In the genomic region with DNA sequence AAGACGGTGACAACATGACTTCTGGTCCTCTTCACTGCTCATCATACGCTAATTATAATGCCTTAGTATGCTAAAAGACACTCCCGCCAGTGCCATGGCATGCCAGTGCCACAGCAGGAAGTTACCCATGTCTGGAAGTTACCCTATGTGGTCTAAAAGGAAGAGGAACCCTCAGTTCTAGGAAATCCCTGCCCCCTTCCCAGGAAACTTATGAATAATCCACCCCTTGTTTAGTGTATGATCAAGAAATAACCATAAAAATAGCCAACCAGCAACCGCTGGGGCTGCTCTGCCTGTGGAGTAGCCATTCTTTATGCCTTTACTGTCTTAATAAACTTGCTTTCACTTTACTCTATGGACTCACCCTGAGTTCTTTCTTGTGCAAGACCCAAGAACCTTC, we compare ENCODE assay signal across 16 cellular contexts. TPM values are rescaled to one million over a fixed set of nuclear protein-coding genes. Genes with fewer than 3 reads are reported as not detected.
DNase-seq lines count a peak whose midpoint lies in the region; ATAC-seq and TF ChIP-seq lines count a peak whose summit lies in the region.
"Had no signal": no experiment of that assay in that cellular context is flagged by ENCODE, and none has a peak within 500 bp of the region (broad histone marks: within the 10 kb centered on the region; RNA-seq: fewer than 3 reads in every experiment).

No MANE protein-coding gene starts in this region.

- H3K9me3 ChIP-seq in spleen, result no peaks in the 10 kb centered on the region
- H3K9me3 ChIP-seq in H9 (ENCODE audit: control insufficient read depth, low read depth, low read length), result no peaks in the 10 kb centered on the region
- H3K9me3 ChIP-seq: thyroid gland had no signal

- no peak overlapping the region for H4K91ac ChIP-seq in H9 (ENCODE audit: insufficient read length, low read depth, low read length)

- no peaks in the 10 kb centered on the region for H3K23me2 ChIP-seq in H9 (ENCODE audit: insufficient read length, low read depth, low read length, poor library complexity, severe bottlenecking)

- no peak overlapping the region for H3T11ph ChIP-seq in H9 (ENCODE audit: low read length)

- H4K8ac ChIP-seq in H9 (replicated peaks; ENCODE audit: insufficient read length, low read depth, low read length), result no peak overlapping the region

- peak overlapping the region; percentile 43 for H3K4me3 Mint-ChIP-seq in T-helper 2 cell treated with Interferon-gamma antibody and Interleukin-4, amounts not matched to agents 5 μg/mL and 100 μg/mL, for 36 hours
- peak overlapping the region; percentile 25 for H3K4me3 Mint-ChIP-seq in activated naive CD8-positive, alpha-beta T cell treated with anti-CD3 and anti-CD28 coated beads, Interleukin-2, amount 50 U/mL, for 24 hours
- H3K4me3 Mint-ChIP-seq in H9, result peak overlapping the region in 1 of 2 experiments; percentile 30; a peak in 1 of 5 replicates
- H3K4me3 Mint-ChIP-seq: brain had no signal

- no peaks in the 10 kb centered on the region for H3K79me2 ChIP-seq in H9 (ENCODE audit: insufficient read depth, low read length)

- H3K79me1 ChIP-seq in H9 (ENCODE audit: insufficient read depth, low read depth, low read length, poor library complexity, severe bottlenecking), result no peaks in the 10 kb centered on the region

- H3K56ac ChIP-seq in H9 (ENCODE audit: insufficient read length, low read depth, low read length), result no peak overlapping the region

- ATAC-seq in activated naive CD8-positive, alpha-beta T cell treated with anti-CD3 and anti-CD28 coated beads, Interleukin-2, amount 50 U/mL, for 24 hours, result peak; percentile 52
- ATAC-seq in GM18517 (IDR thresholded peaks at IDR 0.05; ENCODE audit: unreplicated experiment), result no peak

- H2BK12ac ChIP-seq in H9 (ENCODE audit: insufficient read length, low read depth, low read length), result no peak overlapping the region

- peak overlapping the region in 1 of 8 donors; percentile 7 for H3K4me3 ChIP-seq in spleen
- H3K4me3 ChIP-seq: dorsolateral prefrontal cortex, thyroid gland had no signal

- H3K4me1 ChIP-seq in spleen (peaks cover 4 to 23% (median 11%) of the 10 kb centered on the region in 6 donors), H9 (ENCODE audit: insufficient read depth, low read length) (peaks cover 16% of the 10 kb centered on the region; the same call in 1 of the 2 replicates)
- H3K4me1 ChIP-seq: thyroid gland had no signal

- no peak overlapping the region for H2BK20ac ChIP-seq in H9 (ENCODE audit: low read depth, low read length, poor library complexity, severe bottlenecking)

- H3K4me2 ChIP-seq in H9 (ENCODE audit: insufficient read depth, insufficient read length, low read length), result no peak overlapping the region

- no peak overlapping the region for H2BK5ac ChIP-seq in H9 (ENCODE audit: insufficient read length, low read length)

- H3K4me1 Mint-ChIP-seq in T-helper 2 cell treated with Interferon-gamma antibody and Interleukin-4, amounts not matched to agents 5 μg/mL and 100 μg/mL, for 36 hours (ENCODE audit: low read depth), result peaks cover 14% of the 10 kb centered on the region
- H3K4me1 Mint-ChIP-seq in activated naive CD8-positive, alpha-beta T cell treated with anti-CD3 and anti-CD28 coated beads, Interleukin-2, amount 50 U/mL, for 24 hours, result peaks cover 13% of the 10 kb centered on the region
- peaks cover 62 to 76% of the 10 kb centered on the region in 2 experiments for H3K4me1 Mint-ChIP-seq in H9

- H3K27ac Mint-ChIP-seq in T-helper 2 cell treated with Interferon-gamma antibody and Interleukin-4, amounts not matched to agents 5 μg/mL and 100 μg/mL, for 36 hours, result peak overlapping the region; percentile 67
- peak overlapping the region; percentile 77 for H3K27ac Mint-ChIP-seq in activated naive CD8-positive, alpha-beta T cell treated with anti-CD3 and anti-CD28 coated beads, Interleukin-2, amount 50 U/mL, for 24 hours
- no peak overlapping the region for H3K27ac Mint-ChIP-seq in H9
- H3K27ac Mint-ChIP-seq: brain had no signal

- intact Hi-C loops in spleen (cut with DNase I; ENCODE audit: low total_unique reads), result loop anchor here (10.0 kb wide), 1 partner anchor 64 kb away; no protein-coding TSS in a partner anchor

- peak; percentile 54 for DNase-seq in activated CD8-positive, alpha-beta memory T cell treated with anti-CD3 and anti-CD28 coated beads for 24 hours
- no peak for DNase-seq in activated CD8-positive, alpha-beta memory T cell treated with anti-CD3 and anti-CD28 coated beads, Interleukin-2, amount 50 U/mL, for 4 hours
- DNase-seq in T-helper 2 cell treated with Interferon-gamma antibody and Interleukin-4, amounts not matched to agents 5 μg/mL and 100 μg/mL, for 36 hours (ENCODE audit: low spot score), result no peak
- DNase-seq in activated naive CD8-positive, alpha-beta T cell treated with anti-CD3 and anti-CD28 coated beads, Interleukin-2, amount 50 U/mL, for 24 hours, result no peak
- DNase-seq in spleen (no peak), H9 (no peak), SHP77 (lab: John Stamatoyannopoulos, UW) (no peak)
- DNase-seq: dorsolateral prefrontal cortex, hypothalamus, NCI-H146, NCI-H446, thyroid gland had no signal

- H3K18ac ChIP-seq in H9 (ENCODE audit: insufficient read length, low read depth, low read length), result no peak overlapping the region

- no peak for TF ChIP-seq CTCF in spleen (IDR thresholded peaks at IDR 0.05 in 8 of 11, conservative IDR thresholded peaks at IDR 0.05 in 3 of 11)
- no peak for TF ChIP-seq CTCF in H9 (conservative IDR thresholded peaks at IDR 0.05)

- H4K20me1 ChIP-seq in H9 (ENCODE audit: control insufficient read depth, insufficient read depth, insufficient read length), result no peaks in the 10 kb centered on the region

- WGBS in spleen, 5 donors, result 50 to 74% (median 59%) methylated on average over 4 of the region's 4 CpGs
- WGBS in H9 (ENCODE audit: extremely low coverage, insufficient read length, low lambda C conversion rate), result no CpG with 5 or more reads among the region's 4 CpGs

- peaks cover 4% of the 10 kb centered on the region for H3K36me3 Mint-ChIP-seq in T-helper 2 cell treated with Interferon-gamma antibody and Interleukin-4, amounts not matched to agents 5 μg/mL and 100 μg/mL, for 36 hours (ENCODE audit: low read depth)
- peaks cover 3% of the 10 kb centered on the region for H3K36me3 Mint-ChIP-seq in activated naive CD8-positive, alpha-beta T cell treated with anti-CD3 and anti-CD28 coated beads, Interleukin-2, amount 50 U/mL, for 24 hours (ENCODE audit: low read depth)
- H3K36me3 Mint-ChIP-seq in H9 (ENCODE audit: insufficient read depth in 1 of 3, low read depth in 3 of 3), result peaks cover 8 to 9% (median 9%) of the 10 kb centered on the region in 3 experiments

- peaks cover 4% of the 10 kb centered on the region for H3K9me3 Mint-ChIP-seq in T-helper 2 cell treated with Interferon-gamma antibody and Interleukin-4, amounts not matched to agents 5 μg/mL and 100 μg/mL, for 36 hours
- peaks cover 7% of the 10 kb centered on the region for H3K9me3 Mint-ChIP-seq in activated naive CD8-positive, alpha-beta T cell treated with anti-CD3 and anti-CD28 coated beads, Interleukin-2, amount 50 U/mL, for 24 hours
- H3K9me3 Mint-ChIP-seq in H9, result peaks cover 8 to 13% of the 10 kb centered on the region in 2 experiments

- no peak overlapping the region for H3K14ac ChIP-seq in H9 (ENCODE audit: insufficient read depth, low read length)

- no peak overlapping the region for H2AK5ac ChIP-seq in H9 (ENCODE audit: insufficient read length, low read length)

- no peaks in the 10 kb centered on the region for H3K36me3 ChIP-seq in spleen
- H3K36me3 ChIP-seq: thyroid gland had no signal

- no peak overlapping the region for H2BK15ac ChIP-seq in H9 (ENCODE audit: low read depth, low read length)

- H3K27me3 ChIP-seq in spleen (replicated peaks in 1 of 7), result no peaks in the 10 kb centered on the region
- H3K27me3 ChIP-seq in H9 (ENCODE audit: insufficient read depth, low read length), result no peaks in the 10 kb centered on the region
- H3K27me3 ChIP-seq: dorsolateral prefrontal cortex, thyroid gland had no signal

- H3K27ac ChIP-seq in spleen (peak overlapping the region in 6 of 8 donors; percentile 7 to 70 (median 43)), H9 (ENCODE audit: insufficient read length, low read depth, low read length) (no peak overlapping the region)
- H3K27ac ChIP-seq: dorsolateral prefrontal cortex, thyroid gland, VCaP had no signal

- H3K9ac ChIP-seq in H9 (ENCODE audit: extremely low read depth, insufficient read length, low read length), result no peak overlapping the region

- H3K4ac ChIP-seq in H9 (ENCODE audit: low read depth, low read length), result no peak overlapping the region

- peaks cover 1% of the 10 kb centered on the region for H3K27me3 Mint-ChIP-seq in T-helper 2 cell treated with Interferon-gamma antibody and Interleukin-4, amounts not matched to agents 5 μg/mL and 100 μg/mL, for 36 hours (ENCODE audit: low read depth)
- peaks cover 2% of the 10 kb centered on the region for H3K27me3 Mint-ChIP-seq in activated naive CD8-positive, alpha-beta T cell treated with anti-CD3 and anti-CD28 coated beads, Interleukin-2, amount 50 U/mL, for 24 hours
- H3K27me3 Mint-ChIP-seq in H9 (ENCODE audit: low read depth), result peaks cover 6% of the 10 kb centered on the region

- TF ChIP-seq POLR2A in spleen (IDR thresholded peaks at IDR 0.05), result no peak

- no peak overlapping the region for H2AFZ ChIP-seq in H9 (ENCODE audit: low read length)

- H4K5ac ChIP-seq in H9 (ENCODE audit: insufficient read length, low read depth, low read length), result no peak overlapping the region

- H2BK120ac ChIP-seq in H9 (ENCODE audit: low read depth, low read length, poor library complexity, severe bottlenecking), result no peak overlapping the region

- H3K23ac ChIP-seq in H9 (ENCODE audit: insufficient read length, low read depth, low read length), result no peak overlapping the region

RNA-seq across cellular contexts. Expression of gene SERPINB9, which starts 15.8 kb away (rescaled TPM):
- total RNA-seq in spleen (10 to 100 TPM; 43.0 to 75.7 (median 55.4) TPM), H9 (2021) (382 and 390 TPM in 2 replicates)
- polyA plus RNA-seq in spleen, result 10 to 100 TPM; 16.2 to 22.4 (median 17.0) TPM
- total RNA-seq: SK-MEL-5 had no signal

RNA-seq across cellular contexts. Expression of gene SERPINB6, which starts 52.4 kb away (rescaled TPM):
- total RNA-seq in spleen (100 to 1,000 TPM; 145 to 222 (median 188) TPM), H9 (2021) (39.0 and 40.6 TPM in 2 replicates)
- polyA plus RNA-seq in spleen, result 100 to 1,000 TPM; 111 to 256 (median 193) TPM

Comparison
In these comparisons a context has a peak if more than half of its experiments do, and no peak if none do; other contexts are left out.
1. H3K27ac Mint-ChIP-seq: peak in T-helper 2 cell treated with Interferon-gamma antibody and Interleukin-4, amounts not matched to agents 5 μg/mL and 100 μg/mL, for 36 hours (single experiment) and activated naive CD8-positive, alpha-beta T cell treated with anti-CD3 and anti-CD28 coated beads, Interleukin-2, amount 50 U/mL, for 24 hours (single experiment); none in H9 (0 of 3).